ENCODE assay signal across 8 cellular contexts in the genomic region with DNA sequence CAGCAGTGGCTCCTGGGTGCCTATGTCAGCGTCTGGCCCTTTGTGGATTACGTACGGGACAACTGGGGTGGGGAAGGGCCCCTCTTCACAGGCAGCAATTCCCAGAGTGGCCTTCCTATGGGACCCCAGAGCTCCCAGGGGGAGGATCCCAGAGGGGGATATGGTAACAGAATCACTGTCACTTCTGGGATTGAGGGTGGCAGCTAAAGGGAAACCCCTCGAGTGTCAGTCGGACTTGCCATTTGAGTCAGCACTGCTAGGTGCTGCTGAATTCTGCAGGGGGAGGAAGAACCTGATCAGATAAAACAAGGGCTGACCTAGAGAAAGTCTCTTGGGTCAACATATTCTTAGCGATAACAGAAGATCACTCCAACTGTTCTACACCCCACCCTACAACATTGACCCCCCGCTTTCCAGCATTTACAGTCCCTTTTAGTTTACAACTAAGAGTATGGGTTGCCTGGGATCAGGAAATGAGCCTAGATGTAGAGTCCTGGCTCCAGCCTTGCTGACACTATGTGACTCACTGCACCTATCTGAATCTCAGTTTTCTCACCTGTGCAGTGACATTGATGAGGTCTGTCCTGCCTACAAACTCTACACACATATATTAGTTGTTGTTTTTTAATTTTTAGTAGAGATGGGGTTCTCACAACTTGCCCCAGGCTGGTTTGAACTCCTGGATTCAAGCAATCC. TPM values are rescaled to one million over a fixed set of nuclear protein-coding genes. Genes with fewer than 3 reads are reported as not detected.
DNase-seq lines count a peak whose midpoint lies in the region; ATAC-seq, FAIRE-seq and TF ChIP-seq lines count a peak whose summit lies in the region.

No MANE protein-coding gene starts in this region.

- H2AFZ ChIP-seq in astrocyte (ENCODE audit: low read depth, low read length), result peak overlapping the region; percentile 95

- DNase-seq in HAP-1 (ENCODE audit: low spot score in 2 of 2) (peak in 1 of 2 experiments; percentile 26), NB4 (ENCODE audit: low read depth) (peak; percentile 67), astrocyte (ENCODE audit: low read depth) (no peak), left kidney (ENCODE audit: low read depth, low spot score) (peak; percentile 75), A172 (ENCODE audit: low spot score) (no peak), SW 1271 (lab: John Stamatoyannopoulos, UW) (no peak)

- H3K27me3 Mint-ChIP-seq in astrocyte (ENCODE audit: low read depth, unreplicated experiment), result no peaks in the 10 kb centered on the region
- no peaks in the 10 kb centered on the region for H3K27me3 Mint-ChIP-seq in stimulated activated naive CD8-positive, alpha-beta T cell treated with anti-CD3 and anti-CD28 coated beads, Interleukin-15, Interleukin-2, amounts not matched to agents 100 ng/mL and 50 ng/mL, for 24 hours

- H4K20me1 ChIP-seq in astrocyte (ENCODE audit: insufficient read depth, low read length), result no peaks in the 10 kb centered on the region

- no peak for TF ChIP-seq CTCF in NB4 (IDR thresholded peaks at IDR 0.05; ENCODE audit: low read depth, low read length)
- no peak for TF ChIP-seq CTCF in astrocyte (IDR thresholded peaks at IDR 0.05; ENCODE audit: insufficient read depth, low read depth, low read length)

- H3K27me3 ChIP-seq in HAP-1 (ENCODE audit: low read depth) (no peaks in the 10 kb centered on the region), astrocyte (ENCODE audit: insufficient read depth, low read length) (peaks cover 4% of the 10 kb centered on the region)

- H3K4me3 ChIP-seq in HAP-1, result peak overlapping the region; percentile 36
- peak overlapping the region; percentile 63 for H3K4me3 ChIP-seq in NB4 (ENCODE audit: low read depth, low read length)
- H3K4me3 ChIP-seq in astrocyte (ENCODE audit: insufficient read depth, low read depth, low read length), result peak overlapping the region; percentile 64

- peak overlapping the region; percentile 22 for H3K27ac ChIP-seq in astrocyte (ENCODE audit: low read depth, low read length)

- H3K9me3 ChIP-seq in HAP-1, result no peaks in the 10 kb centered on the region
- H3K9me3 ChIP-seq in astrocyte (ENCODE audit: insufficient read depth, low read depth, low read length), result no peaks in the 10 kb centered on the region

- in situ Hi-C loops in HAP-1 (cut with MboI; ENCODE audit: low sequenced_read_pairs), result no loop called here

- H3K9ac ChIP-seq in astrocyte (ENCODE audit: low read length), result peak overlapping the region; percentile 76

- no peak for FAIRE-seq in astrocyte (lab: Jason Lieb, UNC)

- TF ChIP-seq POLR2A in NB4 (IDR thresholded peaks at IDR 0.05; ENCODE audit: extremely low read depth, insufficient read length), result no peak

- peak overlapping the region; percentile 100 for H3K27ac Mint-ChIP-seq in astrocyte (ENCODE audit: unreplicated experiment)
- H3K27ac Mint-ChIP-seq in stimulated activated naive CD8-positive, alpha-beta T cell treated with anti-CD3 and anti-CD28 coated beads, Interleukin-15, Interleukin-2, amounts not matched to agents 100 ng/mL and 50 ng/mL, for 24 hours, result peak overlapping the region; percentile 99

- no peaks in the 10 kb centered on the region for H3K79me2 ChIP-seq in astrocyte (ENCODE audit: insufficient read depth, low read length)

- peaks cover 34% of the 10 kb centered on the region for H3K4me1 Mint-ChIP-seq in astrocyte (ENCODE audit: low read depth, unreplicated experiment)
- H3K4me1 Mint-ChIP-seq in stimulated activated naive CD8-positive, alpha-beta T cell treated with anti-CD3 and anti-CD28 coated beads, Interleukin-15, Interleukin-2, amounts not matched to agents 100 ng/mL and 50 ng/mL, for 24 hours (ENCODE audit: low read depth), result peaks cover 64% of the 10 kb centered on the region

- peak overlapping the region; percentile 97 for H3K4me2 ChIP-seq in astrocyte (ENCODE audit: low read length)

- H3K9me3 Mint-ChIP-seq in astrocyte (ENCODE audit: unreplicated experiment), result no peaks in the 10 kb centered on the region
- no peaks in the 10 kb centered on the region for H3K9me3 Mint-ChIP-seq in stimulated activated naive CD8-positive, alpha-beta T cell treated with anti-CD3 and anti-CD28 coated beads, Interleukin-15, Interleukin-2, amounts not matched to agents 100 ng/mL and 50 ng/mL, for 24 hours

- H3K36me3 ChIP-seq in HAP-1 (replicated peaks) (no peaks in the 10 kb centered on the region), astrocyte (ENCODE audit: insufficient read depth, low read length) (no peaks in the 10 kb centered on the region)

- no peaks in the 10 kb centered on the region for H3K36me3 Mint-ChIP-seq in astrocyte (ENCODE audit: low read depth, unreplicated experiment)
- H3K36me3 Mint-ChIP-seq in stimulated activated naive CD8-positive, alpha-beta T cell treated with anti-CD3 and anti-CD28 coated beads, Interleukin-15, Interleukin-2, amounts not matched to agents 100 ng/mL and 50 ng/mL, for 24 hours (ENCODE audit: low read depth), result no peaks in the 10 kb centered on the region

- H3K4me3 Mint-ChIP-seq in astrocyte (ENCODE audit: unreplicated experiment), result peak overlapping the region; percentile 78
- H3K4me3 Mint-ChIP-seq in stimulated activated naive CD8-positive, alpha-beta T cell treated with anti-CD3 and anti-CD28 coated beads, Interleukin-15, Interleukin-2, amounts not matched to agents 100 ng/mL and 50 ng/mL, for 24 hours, result peak overlapping the region; percentile 86

- ATAC-seq in GM18519 (IDR thresholded peaks at IDR 0.05; ENCODE audit: low FRiP score, unreplicated experiment), result peak; percentile 40

- peaks cover 33% of the 10 kb centered on the region for H3K4me1 ChIP-seq in HAP-1
- peaks cover 19% of the 10 kb centered on the region for H3K4me1 ChIP-seq in astrocyte (ENCODE audit: insufficient read depth, low read length)

RNA-seq across cellular contexts. Expression of a gene that starts 12.3 kb away (rescaled TPM):
- 244 and 313 TPM in 2 replicates for total RNA-seq in astrocyte
- total RNA-seq in A172 (2014; rRNA removed; shearing (Covaris generic)), result 7.8 and 14.6 TPM in 2 replicates

RNA-seq across cellular contexts. Expression of a gene that starts 45.4 kb away (rescaled TPM):
- 32.5 and 33.9 TPM in 2 replicates for total RNA-seq in astrocyte
- 30.0 and 39.5 TPM in 2 replicates for total RNA-seq in A172 (2014; rRNA removed; shearing (Covaris generic))

RNA-seq across cellular contexts. Expression of a gene that starts 45.7 kb away (rescaled TPM):
- 44.2 and 47.3 TPM in 2 replicates for total RNA-seq in astrocyte
- 69.5 and 78.1 TPM in 2 replicates for total RNA-seq in A172 (2014; rRNA removed; shearing (Covaris generic))

Comparison
In these comparisons a context has a peak if more than half of its experiments do, and no peak if none do; other contexts are left out.
1. DNase-seq: peak in NB4 (single experiment) and left kidney (single experiment); none in astrocyte (single experiment), A172 (single experiment) and SW 1271 (0 of 2).
2. RNA of a gene that starts 12.3 kb away (total RNA-seq): 244 to 313 TPM in astrocyte; 7.8 to 14.6 TPM in A172; every median in the first group is over 10 times any median in the second.
3. Peak in every context shown above with its lines, with median percentiles within 50 percentile points of each other: H3K4me3 ChIP-seq.